In the genomic region with DNA sequence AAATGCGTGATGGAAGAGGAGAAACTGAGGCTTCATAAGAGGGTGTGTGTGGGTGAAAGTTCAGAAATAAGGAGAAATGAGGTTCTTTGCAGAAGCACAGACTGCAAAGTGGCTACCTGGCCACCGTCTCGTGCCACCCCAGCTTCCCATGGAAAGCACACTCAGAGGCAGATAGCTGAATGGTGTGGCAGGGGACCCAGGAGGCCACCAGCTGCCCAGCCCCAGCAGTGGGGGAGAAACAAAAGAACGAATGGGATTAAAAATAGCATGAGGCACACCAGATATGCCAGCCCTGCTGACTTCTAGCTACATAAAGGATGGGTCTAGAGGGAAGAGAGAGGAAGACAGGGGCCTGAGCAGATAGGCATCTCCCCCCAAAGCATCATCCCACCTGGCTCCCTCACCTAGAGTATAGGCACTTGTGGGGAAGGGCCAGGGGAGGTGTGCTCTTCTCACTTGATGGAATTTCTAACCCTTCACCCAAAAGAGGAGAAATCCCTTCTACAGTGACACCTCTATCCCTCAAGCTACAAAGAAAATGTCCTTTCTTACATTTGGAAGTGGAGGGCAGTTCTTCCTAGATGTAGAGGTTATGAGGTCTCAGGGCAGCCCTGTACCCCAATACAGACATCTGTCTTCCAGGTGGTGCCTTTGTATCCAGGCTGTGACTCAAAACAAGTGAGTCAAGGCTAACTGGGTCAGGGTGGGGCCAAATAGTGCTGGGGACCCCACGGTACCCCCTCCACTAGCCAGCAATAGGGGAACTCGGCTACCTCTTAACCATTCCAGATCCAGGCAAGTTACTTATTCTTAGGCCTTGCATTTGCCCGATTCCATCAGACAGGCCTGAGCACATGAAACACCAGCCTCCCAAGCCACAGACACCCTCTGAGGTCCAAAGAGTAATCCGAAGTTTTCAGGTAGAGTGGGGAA, we compare ENCODE assay signal across 8 cellular contexts. TPM values are rescaled to one million over a fixed set of nuclear protein-coding genes. Genes with fewer than 3 reads are reported as not detected.
DNase-seq lines count a peak whose midpoint lies in the region; ATAC-seq and TF ChIP-seq lines count a peak whose summit lies in the region.

No MANE protein-coding gene starts in this region.

- H3K36me3 ChIP-seq in ascending aorta (peaks cover 12 to 23% of the 10 kb centered on the region in 2 donors), upper lobe of left lung (peaks cover 10 to 24% (median 19%) of the 10 kb centered on the region in 4 donors), mucosa of descending colon (ENCODE audit: low read depth) (peaks cover 7% of the 10 kb centered on the region)

- intact Hi-C loops in Right ventricle myocardium superior (cut with DNase I): no loop called here
- intact Hi-C loops in left cardiac atrium (cut with DNase I): no loop called here
- intact Hi-C loops in ascending aorta (cut with DNase I): loop anchor here (2.0 to 10.0 kb wide), 2 partner anchors 247 to 623 kb away; a partner anchor contains a TSS
- intact Hi-C loops in lower leg skin (cut with DNase I; ENCODE audit: low total_unique reads): no loop called here
- intact Hi-C loops in mucosa of descending colon (cut with DNase I, micrococcal nuclease): no loop called here

- 2 to 6% methylated on average over 8 of the region's 8 CpGs for WGBS in lower leg skin, 2 donors
- 4 to 6% methylated on average over 8 of the region's 8 CpGs for WGBS in upper lobe of left lung, 2 donors

- TF ChIP-seq POLR2A in lower leg skin (IDR thresholded peaks at IDR 0.05): no peak
- no peak for TF ChIP-seq POLR2A in upper lobe of left lung (IDR thresholded peaks at IDR 0.05)

- ATAC-seq in Right ventricle myocardium superior (ENCODE audit: poor library complexity): peak; percentile 4
- no peak for ATAC-seq in left cardiac atrium
- no peak for ATAC-seq in upper lobe of left lung (ENCODE audit: low FRiP score in 2 of 2)
- no peak for ATAC-seq in mucosa of descending colon
- ATAC-seq in left lobe of liver: no peak

- H3K27ac ChIP-seq in ascending aorta (peak overlapping the region; percentile 89 to 99), upper lobe of left lung (peak overlapping the region; percentile 96 to 99 (median 98))

- no peaks in the 10 kb centered on the region for H3K27me3 ChIP-seq in ascending aorta
- no peaks in the 10 kb centered on the region for H3K27me3 ChIP-seq in upper lobe of left lung

- H3K9me3 ChIP-seq in ascending aorta (no peaks in the 10 kb centered on the region), upper lobe of left lung (no peaks in the 10 kb centered on the region), mucosa of descending colon (no peaks in the 10 kb centered on the region)

- DNase-seq in Right ventricle myocardium superior (peak; percentile 44), left cardiac atrium (no peak), ascending aorta (ENCODE audit: low spot score in 2 of 2) (no peak), lower leg skin (ENCODE audit: low spot score in 2 of 2) (no peak), upper lobe of left lung (no peak), mucosa of descending colon (no peak), left lobe of liver (ENCODE audit: low spot score) (no peak)
- DNase-seq in stimulated activated CD4-positive, alpha-beta T cell treated with anti-CD3 and anti-CD28 coated beads, Interleukin-4, amount 100 ng/mL, for 4 hours: no peak

- H3K4me1 ChIP-seq in ascending aorta: peaks cover 16 to 46% of the 10 kb centered on the region in 2 donors
- peaks cover 49 to 70% (median 60%) of the 10 kb centered on the region in 4 donors for H3K4me1 ChIP-seq in upper lobe of left lung
- H3K4me1 ChIP-seq in mucosa of descending colon (ENCODE audit: low read depth): peaks cover 48% of the 10 kb centered on the region

- TF ChIP-seq CTCF in ascending aorta (IDR thresholded peaks at IDR 0.05): no peak
- no peak for TF ChIP-seq CTCF in lower leg skin (IDR thresholded peaks at IDR 0.05)
- no peak for TF ChIP-seq CTCF in upper lobe of left lung (IDR thresholded peaks at IDR 0.05)
- no peak for TF ChIP-seq CTCF in mucosa of descending colon (IDR thresholded peaks at IDR 0.05)

- TF ChIP-seq EP300 in upper lobe of left lung (IDR thresholded peaks at IDR 0.05): no peak

- H3K4me3 ChIP-seq in ascending aorta (peak overlapping the region; percentile 73 to 91), lower leg skin (ENCODE audit: low read depth, poor library complexity, severe bottlenecking) (peak overlapping the region; percentile 19), upper lobe of left lung (peak overlapping the region in 3 of 4 donors; percentile 84 to 93 (median 90)), mucosa of descending colon (no peak overlapping the region)

RNA-seq across cellular contexts. Expression of a gene that starts 3.5 kb away (rescaled TPM):
- total RNA-seq in Right ventricle myocardium superior: 185 TPM
- 100 to 1,000 TPM; 139 to 156 TPM for total RNA-seq in left cardiac atrium
- 153 TPM for total RNA-seq in ascending aorta
- 100 to 1,000 TPM; 210 to 233 (median 222) TPM for total RNA-seq in lower leg skin
- 100 to 1,000 TPM; 129 to 231 (median 182) TPM for total RNA-seq in upper lobe of left lung
- total RNA-seq in mucosa of descending colon: 100 to 1,000 TPM; 196 to 264 (median 221) TPM
- 153 TPM for total RNA-seq in left lobe of liver

RNA-seq across cellular contexts. Expression of a gene that starts 7.1 kb away (rescaled TPM):
- total RNA-seq in Right ventricle myocardium superior (99.8 TPM), left cardiac atrium (10 to 100 TPM; 62.9 to 74.0 TPM), ascending aorta (17.0 TPM), lower leg skin (10 to 100 TPM; 34.0 to 44.9 (median 41.5) TPM), upper lobe of left lung (10 to 100 TPM; 19.6 to 52.5 (median 40.8) TPM), mucosa of descending colon (10 to 100 TPM; 50.1 to 61.7 (median 57.6) TPM), left lobe of liver (68.7 TPM)

RNA-seq across cellular contexts. Expression of a gene that starts 19.3 kb away (rescaled TPM):
- total RNA-seq in Right ventricle myocardium superior (39.4 TPM), left cardiac atrium (10 to 100 TPM; 32.0 to 46.2 TPM), ascending aorta (16.3 TPM), lower leg skin (10 to 100 TPM; 35.4 to 45.6 (median 38.8) TPM), upper lobe of left lung (10 to 100 TPM; 36.5 to 52.4 (median 40.8) TPM), mucosa of descending colon (10 to 100 TPM; 55.0 to 66.1 (median 59.2) TPM), left lobe of liver (19.3 TPM)

RNA-seq across cellular contexts. Expression of a gene that starts 19.4 kb away (rescaled TPM):
- total RNA-seq in Right ventricle myocardium superior (12.3 TPM), left cardiac atrium (10 to 100 TPM; 15.7 to 18.6 TPM), ascending aorta (7.8 TPM), lower leg skin (10 to 100 TPM; 13.4 to 21.4 (median 16.7) TPM), upper lobe of left lung (10 to 100 TPM; 10.8 to 38.8 (median 22.9) TPM), mucosa of descending colon (10 to 100 TPM; 27.8 to 33.0 (median 31.0) TPM), left lobe of liver (10.8 TPM)

RNA-seq across cellular contexts. Expression of a gene that starts 19.7 kb away (rescaled TPM):
- 14.4 TPM for total RNA-seq in Right ventricle myocardium superior
- 10 to 100 TPM; 14.6 to 20.5 TPM for total RNA-seq in left cardiac atrium
- 9.9 TPM for total RNA-seq in ascending aorta
- 10 to 100 TPM; 20.3 to 39.0 (median 28.2) TPM for total RNA-seq in lower leg skin
- total RNA-seq in upper lobe of left lung: 100 to 1,000 TPM in 1 of 6 donors, 10 to 100 TPM in 5; 23.4 to 131 (median 39.9) TPM
- 10 to 100 TPM; 35.1 to 58.6 (median 44.4) TPM for total RNA-seq in mucosa of descending colon
- 26.8 TPM for total RNA-seq in left lobe of liver
